Comparison of ENCODE assay signal across 15 cellular contexts in genomic region chr1:93798301-93798700, GRCh38.
DNase-seq lines count a peak whose midpoint lies in the region; ATAC-seq and TF ChIP-seq lines count a peak whose summit lies in the region.
"Had no signal": no experiment of that assay in that cellular context is flagged by ENCODE, and none has a peak within 500 bp of the region (broad histone marks: within the 10 kb centered on the region; RNA-seq: fewer than 3 reads in every experiment).

No MANE protein-coding gene starts in this region.

- H3K4me2 ChIP-seq in osteoblast (ENCODE audit: insufficient read depth, low read length): peak overlapping the region; percentile 12
- H3K4me2 ChIP-seq in neural progenitor cell: no peak overlapping the region

- DNase-seq in EL (peak; percentile 95), Panc1 (ENCODE audit: low read depth, low spot score) (no peak), epithelial cell of prostate (ENCODE audit: low read depth, low spot score) (no peak), osteoblast (ENCODE audit: insufficient read length, low spot score, missing footprints) (peak; percentile 89), A673 (ENCODE audit: low spot score) (no peak), neural progenitor cell (ENCODE audit: low spot score) (no peak), NCI-H1694 (lab: John Stamatoyannopoulos, UW) (no peak)
- no peak for DNase-seq in stimulated activated naive CD4-positive, alpha-beta T cell treated with Interleukin-2 at 50 U/mL for 16 hours (lab: John Stamatoyannopoulos, UW)
- DNase-seq: CD8-positive, alpha-beta T cell; mesendoderm; NCI-H345; stimulated activated CD4-positive, alpha-beta T cell treated with anti-CD3 and anti-CD28 coated beads, Interleukin-4, amount 100 ng/mL, for 4 hours; stimulated activated naive CD8-positive, alpha-beta T cell treated with anti-CD3 and anti-CD28 coated beads, Interleukin-15, Interleukin-2, amounts not matched to agents 100 U/mL and 50 U/mL, for 24 hours had no signal

- no peak overlapping the region for H3K27ac Mint-ChIP-seq in neural progenitor cell
- H3K27ac Mint-ChIP-seq: activated naive CD4-positive, alpha-beta T cell treated with anti-CD3 and anti-CD28 coated beads, Interleukin-2, amount 50 U/mL, for 24 hours; CD8-positive, alpha-beta T cell had no signal

- intact Hi-C loops in Panc1 (cut with micrococcal nuclease; ENCODE audit: unreplicated experiment) (no loop called here), A673 (cut with micrococcal nuclease; ENCODE audit: unreplicated experiment) (no loop called here)

- in situ Hi-C loops in Panc1 (cut with HindIII; ENCODE audit: low pct_unique_long_range_greater_than_20kb, low sequenced_read_pairs): no loop called here

- H3K27me3 Mint-ChIP-seq in neural progenitor cell (ENCODE audit: insufficient read depth, low read depth): no peaks in the 10 kb centered on the region
- H3K27me3 Mint-ChIP-seq: activated naive CD4-positive, alpha-beta T cell treated with anti-CD3 and anti-CD28 coated beads, Interleukin-2, amount 50 U/mL, for 24 hours had no signal

- H3K36me3 ChIP-seq in Panc1 (ENCODE audit: control insufficient read depth, insufficient read depth, low read length): no peaks in the 10 kb centered on the region
- H3K36me3 ChIP-seq in osteoblast (ENCODE audit: insufficient read depth, low read length): no peaks in the 10 kb centered on the region
- no peaks in the 10 kb centered on the region for H3K36me3 ChIP-seq in A673 (ENCODE audit: insufficient read depth, low read length, poor library complexity, severe bottlenecking)
- no peaks in the 10 kb centered on the region for H3K36me3 ChIP-seq in neural progenitor cell

- no peaks in the 10 kb centered on the region for H3K79me2 ChIP-seq in osteoblast (ENCODE audit: insufficient read depth, low read length)
- no peaks in the 10 kb centered on the region for H3K79me2 ChIP-seq in neural progenitor cell (ENCODE audit: low read depth)

- H3K27ac ChIP-seq in Panc1 (ENCODE audit: low read length): no peak overlapping the region
- H3K27ac ChIP-seq in epithelial cell of prostate: peak overlapping the region; percentile 28
- H3K27ac ChIP-seq in osteoblast (ENCODE audit: low read depth, low read length): no peak overlapping the region
- H3K27ac ChIP-seq in A673 (ENCODE audit: low read depth, low read length, poor library complexity, severe bottlenecking): no peak overlapping the region
- H3K27ac ChIP-seq in neural progenitor cell: no peak overlapping the region
- H3K27ac ChIP-seq: RWPE1 had no signal

- H3K9me3 Mint-ChIP-seq in neural progenitor cell: peaks cover 6% of the 10 kb centered on the region
- H3K9me3 Mint-ChIP-seq: activated naive CD4-positive, alpha-beta T cell treated with anti-CD3 and anti-CD28 coated beads, Interleukin-2, amount 50 U/mL, for 24 hours; CD8-positive, alpha-beta T cell had no signal

- no peak overlapping the region for H3K4me3 Mint-ChIP-seq in neural progenitor cell
- H3K4me3 Mint-ChIP-seq: activated naive CD4-positive, alpha-beta T cell treated with anti-CD3 and anti-CD28 coated beads, Interleukin-2, amount 50 U/mL, for 24 hours; CD8-positive, alpha-beta T cell had no signal

- H2AFZ ChIP-seq in osteoblast (ENCODE audit: low read length): no peak overlapping the region
- H2AFZ ChIP-seq in neural progenitor cell (replicated peaks): no peak overlapping the region

- H3K36me3 Mint-ChIP-seq in neural progenitor cell: peaks cover 5% of the 10 kb centered on the region
- H3K36me3 Mint-ChIP-seq: activated naive CD4-positive, alpha-beta T cell treated with anti-CD3 and anti-CD28 coated beads, Interleukin-2, amount 50 U/mL, for 24 hours; CD8-positive, alpha-beta T cell had no signal

- peaks cover 5% of the 10 kb centered on the region for H3K4me1 Mint-ChIP-seq in neural progenitor cell
- H3K4me1 Mint-ChIP-seq: activated naive CD4-positive, alpha-beta T cell treated with anti-CD3 and anti-CD28 coated beads, Interleukin-2, amount 50 U/mL, for 24 hours had no signal

- H3K27me3 ChIP-seq in Panc1 (ENCODE audit: control insufficient read depth, insufficient read depth, low read length) (no peaks in the 10 kb centered on the region), osteoblast (ENCODE audit: insufficient read depth, low read length) (no peaks in the 10 kb centered on the region), A673 (replicated peaks; ENCODE audit: insufficient read depth, low read depth, low read length, poor library complexity) (no peaks in the 10 kb centered on the region), neural progenitor cell (no peaks in the 10 kb centered on the region)

- CTCF ChIA-PET in Panc1 (lab: Charles Lee): no interaction called here
- CTCF ChIA-PET in A673 (lab: Charles Lee): no interaction called here

- POLR2A ChIA-PET in Panc1 (lab: Charles Lee) (no interaction called here), A673 (lab: Charles Lee; ENCODE audit: low non-redundant PET) (no interaction called here)

- H3K9me3 ChIP-seq in Panc1 (ENCODE audit: control insufficient read depth, insufficient read depth, low read depth, low read length) (no peaks in the 10 kb centered on the region), osteoblast (ENCODE audit: low read depth, low read length) (no peaks in the 10 kb centered on the region), A673 (ENCODE audit: low read depth, low read length, poor library complexity, severe bottlenecking) (no peaks in the 10 kb centered on the region), neural progenitor cell (ENCODE audit: low read depth) (no peaks in the 10 kb centered on the region)

- TF ChIP-seq CTCF in Panc1 (IDR thresholded peaks at IDR 0.05) (no peak), osteoblast (IDR thresholded peaks at IDR 0.05; ENCODE audit: extremely low read depth, low read depth, low read length) (no peak), A673 (conservative IDR thresholded peaks at IDR 0.05; ENCODE audit: low read depth, low read length) (no peak), neural progenitor cell (IDR thresholded peaks at IDR 0.05) (no peak)

- H3K4me1 ChIP-seq in Panc1 (ENCODE audit: control insufficient read depth, insufficient read depth, low read length) (no peaks in the 10 kb centered on the region), osteoblast (ENCODE audit: insufficient read depth, low read length) (peaks cover 19% of the 10 kb centered on the region), A673 (ENCODE audit: insufficient read depth, low read length, poor library complexity, severe bottlenecking) (no peaks in the 10 kb centered on the region), neural progenitor cell (no peaks in the 10 kb centered on the region)

- H3K4me3 ChIP-seq in Panc1 (ENCODE audit: low read depth in 2 of 2, low read length in 2 of 2): no peak overlapping the region
- H3K4me3 ChIP-seq in osteoblast (ENCODE audit: insufficient read depth, low read length): no peak overlapping the region
- H3K4me3 ChIP-seq in A673 (ENCODE audit: low read depth, low read length, poor library complexity, severe bottlenecking): no peak overlapping the region
- no peak overlapping the region for H3K4me3 ChIP-seq in neural progenitor cell

- H3K9ac ChIP-seq in neural progenitor cell: no peak overlapping the region

- BruUV-seq in Panc1 (replicated peaks; lab: Mats Ljungman, UMichigan) (no TSS peak), A673 (replicated peaks; lab: Mats Ljungman, UMichigan) (no TSS peak)

- H4K20me1 ChIP-seq in osteoblast (ENCODE audit: insufficient read depth, low read length) (no peaks in the 10 kb centered on the region), neural progenitor cell (ENCODE audit: low read depth) (no peaks in the 10 kb centered on the region)

- ATAC-seq in Panc1: 0 out of 2 replicates have a peak, but pooled peaks have one; percentile 42
- ATAC-seq: CD8-positive, alpha-beta T cell; stimulated activated naive CD8-positive, alpha-beta T cell treated with anti-CD3 and anti-CD28 coated beads, Interleukin-15, Interleukin-2, amounts not matched to agents 100 U/mL and 50 U/mL, for 24 hours had no signal

- H3F3A ChIP-seq in neural progenitor cell (ENCODE audit: low read depth): no peaks in the 10 kb centered on the region

Comparison
In these comparisons a context has a peak if more than half of its experiments do, and no peak if none do; other contexts are left out.
1. DNase-seq: peak in EL (single experiment) and osteoblast (single experiment); none in Panc1 (single experiment), epithelial cell of prostate (single experiment), A673 (single experiment), stimulated activated naive CD4-positive, alpha-beta T cell treated with Interleukin-2 at 50 U/mL for 16 hours (single experiment), neural progenitor cell (single experiment) and NCI-H1694 (single experiment).